1 cellular context compared by ENCODE assay signal in genomic region chr16:47499700-47500264, GRCh38.
TF ChIP-seq lines count a peak whose summit lies in the region.

No MANE protein-coding gene starts in this region.

TF ChIP-seq in HepG2, 621 proteins besides CTCF, POLR2A, EP300 and RAD21 (continued from another document and continues in another):
- TF ChIP-seq GTF3A (CRISPR knock-in tag; conservative IDR thresholded peaks at IDR 0.05) = no peak
- TF ChIP-seq, protein P1, sequence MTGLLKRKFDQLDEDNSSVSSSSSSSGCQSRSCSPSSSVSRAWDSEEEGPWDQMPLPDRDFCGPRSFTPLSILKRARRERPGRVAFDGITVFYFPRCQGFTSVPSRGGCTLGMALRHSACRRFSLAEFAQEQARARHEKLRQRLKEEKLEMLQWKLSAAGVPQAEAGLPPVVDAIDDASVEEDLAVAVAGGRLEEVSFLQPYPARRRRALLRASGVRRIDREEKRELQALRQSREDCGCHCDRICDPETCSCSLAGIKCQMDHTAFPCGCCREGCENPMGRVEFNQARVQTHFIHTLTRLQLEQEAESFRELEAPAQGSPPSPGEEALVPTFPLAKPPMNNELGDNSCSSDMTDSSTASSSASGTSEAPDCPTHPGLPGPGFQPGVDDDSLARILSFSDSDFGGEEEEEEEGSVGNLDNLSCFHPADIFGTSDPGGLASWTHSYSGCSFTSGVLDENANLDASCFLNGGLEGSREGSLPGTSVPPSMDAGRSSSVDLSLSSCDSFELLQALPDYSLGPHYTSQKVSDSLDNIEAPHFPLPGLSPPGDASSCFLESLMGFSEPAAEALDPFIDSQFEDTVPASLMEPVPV (CRISPR knock-in tag; IDR thresholded peaks at IDR 0.05) = 0 out of 2 replicates have a peak, but pooled peaks have one; percentile 56
- peak; percentile 92 for TF ChIP-seq FOXA3 (CRISPR knock-in tag; IDR thresholded peaks at IDR 0.05)
- peak; percentile 21; the same call in 1 of the 2 replicates for TF ChIP-seq ZNF281 (CRISPR knock-in tag; IDR thresholded peaks at IDR 0.05; ENCODE audit: borderline replicate concordance)
- no peak for TF ChIP-seq ZNF484 (CRISPR knock-in tag; IDR thresholded peaks at IDR 0.05; ENCODE audit: borderline replicate concordance, low read depth)
- TF ChIP-seq POLR2AphosphoS5 (IDR thresholded peaks at IDR 0.05; ENCODE audit: low read depth, low read length) = no peak
- TF ChIP-seq CHCHD3 (CRISPR knock-in tag; IDR thresholded peaks at IDR 0.05) = no peak
- TF ChIP-seq TFDP1 (CRISPR knock-in tag; IDR thresholded peaks at IDR 0.05; ENCODE audit: borderline replicate concordance) = peak; percentile 89; the same call in 1 of the 2 replicates
- TF ChIP-seq ZKSCAN5 (CRISPR knock-in tag; IDR thresholded peaks at IDR 0.05) = no peak
- no peak for TF ChIP-seq JUN (CRISPR knock-in tag; IDR thresholded peaks at IDR 0.05)
- no peak for TF ChIP-seq SYNCRIP (IDR thresholded peaks at IDR 0.05; ENCODE audit: insufficient read depth, low read depth, low read length)
- TF ChIP-seq, protein P2, sequence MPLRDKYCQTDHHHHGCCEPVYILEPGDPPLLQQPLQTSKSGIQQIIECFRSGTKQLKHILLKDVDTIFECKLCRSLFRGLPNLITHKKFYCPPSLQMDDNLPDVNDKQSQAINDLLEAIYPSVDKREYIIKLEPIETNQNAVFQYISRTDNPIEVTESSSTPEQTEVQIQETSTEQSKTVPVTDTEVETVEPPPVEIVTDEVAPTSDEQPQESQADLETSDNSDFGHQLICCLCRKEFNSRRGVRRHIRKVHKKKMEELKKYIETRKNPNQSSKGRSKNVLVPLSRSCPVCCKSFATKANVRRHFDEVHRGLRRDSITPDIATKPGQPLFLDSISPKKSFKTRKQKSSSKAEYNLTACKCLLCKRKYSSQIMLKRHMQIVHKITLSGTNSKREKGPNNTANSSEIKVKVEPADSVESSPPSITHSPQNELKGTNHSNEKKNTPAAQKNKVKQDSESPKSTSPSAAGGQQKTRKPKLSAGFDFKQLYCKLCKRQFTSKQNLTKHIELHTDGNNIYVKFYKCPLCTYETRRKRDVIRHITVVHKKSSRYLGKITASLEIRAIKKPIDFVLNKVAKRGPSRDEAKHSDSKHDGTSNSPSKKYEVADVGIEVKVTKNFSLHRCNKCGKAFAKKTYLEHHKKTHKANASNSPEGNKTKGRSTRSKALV (CRISPR knock-in tag; IDR thresholded peaks at IDR 0.05) = 0 out of 2 replicates have a peak, but pooled peaks have one; percentile 67
- TF ChIP-seq ZNF790 (CRISPR knock-in tag; IDR thresholded peaks at IDR 0.05; ENCODE audit: borderline replicate concordance) = no peak
- TF ChIP-seq KLF13 (CRISPR knock-in tag; IDR thresholded peaks at IDR 0.05) = no peak
- no peak for TF ChIP-seq ZNF224 (CRISPR knock-in tag; IDR thresholded peaks at IDR 0.05)
- peak; percentile 94 for TF ChIP-seq MAX (IDR thresholded peaks at IDR 0.05)
- peak; percentile 95 for TF ChIP-seq PAXIP1 (CRISPR knock-in tag; conservative IDR thresholded peaks at IDR 0.05)
- TF ChIP-seq NRL (CRISPR knock-in tag; IDR thresholded peaks at IDR 0.05; ENCODE audit: borderline replicate concordance) = no peak
- no peak for TF ChIP-seq ZNF768 (CRISPR knock-in tag; IDR thresholded peaks at IDR 0.05)
- no peak for TF ChIP-seq ZNF18 (CRISPR knock-in tag; IDR thresholded peaks at IDR 0.05; ENCODE audit: insufficient replicate concordance)
- TF ChIP-seq, protein P3, sequence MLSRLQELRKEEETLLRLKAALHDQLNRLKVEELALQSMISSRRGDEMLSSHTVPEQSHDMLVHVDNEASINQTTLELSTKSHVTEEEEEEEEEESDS (CRISPR knock-in tag; IDR thresholded peaks at IDR 0.05; ENCODE audit: borderline replicate concordance) = no peak; the same call in 1 of the 2 replicates
- peak; percentile 79; the same call in 1 of the 2 replicates for TF ChIP-seq MYC (CRISPR knock-in tag; IDR thresholded peaks at IDR 0.05; ENCODE audit: borderline replicate concordance)
- TF ChIP-seq FOXM1 (CRISPR knock-in tag; IDR thresholded peaks at IDR 0.05) = no peak
- TF ChIP-seq ZNF264 (CRISPR knock-in tag; IDR thresholded peaks at IDR 0.05) = peak; percentile 69; the same call in 1 of the 2 replicates
- TF ChIP-seq ZNF562 (CRISPR knock-in tag; IDR thresholded peaks at IDR 0.05; ENCODE audit: borderline replicate concordance) = no peak
- TF ChIP-seq MYPOP (CRISPR knock-in tag; IDR thresholded peaks at IDR 0.05) = 0 out of 2 replicates have a peak, but pooled peaks have one; percentile 68
- no peak for TF ChIP-seq ZNF761 (CRISPR knock-in tag; conservative IDR thresholded peaks at IDR 0.05)
- no peak for TF ChIP-seq ZBTB26 (CRISPR knock-in tag; IDR thresholded peaks at IDR 0.05; ENCODE audit: borderline replicate concordance)
- TF ChIP-seq KMT2B (CRISPR knock-in tag; IDR thresholded peaks at IDR 0.05) = peak; percentile 75; the same call in 1 of the 2 replicates
- TF ChIP-seq MTERF4 (CRISPR knock-in tag; IDR thresholded peaks at IDR 0.05) = no peak
- no peak; the same call in 1 of the 2 replicates for TF ChIP-seq MTF2 (CRISPR knock-in tag; IDR thresholded peaks at IDR 0.05; ENCODE audit: borderline replicate concordance)
- peak; percentile 90 for TF ChIP-seq HDAC2 (CRISPR knock-in tag; IDR thresholded peaks at IDR 0.05)
- TF ChIP-seq ZNF160 (CRISPR knock-in tag; IDR thresholded peaks at IDR 0.05) = no peak
- TF ChIP-seq ZNF839 (CRISPR knock-in tag; IDR thresholded peaks at IDR 0.05; ENCODE audit: borderline replicate concordance) = no peak
- TF ChIP-seq, protein P4, sequence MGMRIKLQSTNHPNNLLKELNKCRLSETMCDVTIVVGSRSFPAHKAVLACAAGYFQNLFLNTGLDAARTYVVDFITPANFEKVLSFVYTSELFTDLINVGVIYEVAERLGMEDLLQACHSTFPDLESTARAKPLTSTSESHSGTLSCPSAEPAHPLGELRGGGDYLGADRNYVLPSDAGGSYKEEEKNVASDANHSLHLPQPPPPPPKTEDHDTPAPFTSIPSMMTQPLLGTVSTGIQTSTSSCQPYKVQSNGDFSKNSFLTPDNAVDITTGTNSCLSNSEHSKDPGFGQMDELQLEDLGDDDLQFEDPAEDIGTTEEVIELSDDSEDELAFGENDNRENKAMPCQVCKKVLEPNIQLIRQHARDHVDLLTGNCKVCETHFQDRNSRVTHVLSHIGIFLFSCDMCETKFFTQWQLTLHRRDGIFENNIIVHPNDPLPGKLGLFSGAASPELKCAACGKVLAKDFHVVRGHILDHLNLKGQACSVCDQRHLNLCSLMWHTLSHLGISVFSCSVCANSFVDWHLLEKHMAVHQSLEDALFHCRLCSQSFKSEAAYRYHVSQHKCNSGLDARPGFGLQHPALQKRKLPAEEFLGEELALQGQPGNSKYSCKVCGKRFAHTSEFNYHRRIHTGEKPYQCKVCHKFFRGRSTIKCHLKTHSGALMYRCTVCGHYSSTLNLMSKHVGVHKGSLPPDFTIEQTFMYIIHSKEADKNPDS (CRISPR knock-in tag; IDR thresholded peaks at IDR 0.05) = no peak
- TF ChIP-seq, protein P5, sequence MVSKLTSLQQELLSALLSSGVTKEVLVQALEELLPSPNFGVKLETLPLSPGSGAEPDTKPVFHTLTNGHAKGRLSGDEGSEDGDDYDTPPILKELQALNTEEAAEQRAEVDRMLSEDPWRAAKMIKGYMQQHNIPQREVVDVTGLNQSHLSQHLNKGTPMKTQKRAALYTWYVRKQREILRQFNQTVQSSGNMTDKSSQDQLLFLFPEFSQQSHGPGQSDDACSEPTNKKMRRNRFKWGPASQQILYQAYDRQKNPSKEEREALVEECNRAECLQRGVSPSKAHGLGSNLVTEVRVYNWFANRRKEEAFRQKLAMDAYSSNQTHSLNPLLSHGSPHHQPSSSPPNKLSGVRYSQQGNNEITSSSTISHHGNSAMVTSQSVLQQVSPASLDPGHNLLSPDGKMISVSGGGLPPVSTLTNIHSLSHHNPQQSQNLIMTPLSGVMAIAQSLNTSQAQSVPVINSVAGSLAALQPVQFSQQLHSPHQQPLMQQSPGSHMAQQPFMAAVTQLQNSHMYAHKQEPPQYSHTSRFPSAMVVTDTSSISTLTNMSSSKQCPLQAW (CRISPR knock-in tag; IDR thresholded peaks at IDR 0.05) = peak; percentile 73; the same call in 1 of the 2 replicates
